ENCODE assay signal across 18 cellular contexts in genomic region chr5:109155625-109156024, GRCh38.
DNase-seq lines count a peak whose midpoint lies in the region; ATAC-seq lines count a peak whose summit lies in the region.
"Had no signal": no experiment of that assay in that cellular context is flagged by ENCODE, and none has a peak within 500 bp of the region (broad histone marks: within the 10 kb centered on the region; RNA-seq: fewer than 3 reads in every experiment).

No MANE protein-coding gene starts in this region.

- ATAC-seq in GM19351 (IDR thresholded peaks at IDR 0.05; ENCODE audit: unreplicated experiment) (peak; percentile 82), GM21825 (IDR thresholded peaks at IDR 0.05; ENCODE audit: unreplicated experiment) (peak; percentile 78), HG03342 (IDR thresholded peaks at IDR 0.05; ENCODE audit: unreplicated experiment) (peak; percentile 72)
- ATAC-seq: K562, Panc1, pancreas had no signal

- DNase-seq in islet precursor cell (no peak), activated gamma-delta T cell (lab: John Stamatoyannopoulos, UW) (no peak), DMS153 treated with DMSO at 0.1 percent for 48 hours (lab: John Stamatoyannopoulos, UW; ENCODE audit: unreplicated experiment) (no peak)
- no peak for DNase-seq in activated CD4-positive, CD25-positive, alpha-beta regulatory T cell (lab: John Stamatoyannopoulos, UW)
- DNase-seq: activated effector memory CD4-positive, alpha-beta T cell treated with anti-CD3 and anti-CD28 coated beads, Interleukin-2, amount 50 U/mL, for 16 hours; anterior cingulate cortex; BE2C; cerebellar nuclear complex; hypothalamus; NCI-H1092; NCI-H69; pancreas; stimulated activated CD4-positive, alpha-beta T cell treated with anti-CD3 and anti-CD28 coated beads, Interleukin-4, amount 100 ng/mL, for 24 hours had no signal
